1 cellular context compared by ENCODE assay signal in the genomic region with DNA sequence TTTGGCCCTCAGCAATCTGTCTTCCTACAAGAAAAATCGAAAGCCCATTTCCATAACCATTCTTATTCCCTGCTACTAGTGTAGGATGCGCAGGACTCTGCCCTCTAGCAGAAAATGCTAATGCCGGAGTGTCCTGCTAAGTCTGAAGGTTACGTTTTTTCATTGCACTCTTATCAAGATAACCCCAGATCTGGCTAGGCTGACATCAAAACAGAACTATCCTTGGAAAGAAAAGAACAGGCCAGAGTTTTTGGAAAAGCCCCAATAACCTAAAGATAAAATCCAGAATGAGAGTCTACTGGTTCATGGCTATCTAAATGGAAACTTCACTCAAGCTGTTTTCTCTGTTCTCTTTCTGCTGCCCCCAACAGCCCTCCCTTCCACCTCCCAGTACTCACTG.
TF ChIP-seq lines count a peak whose summit lies in the region.

No MANE protein-coding gene starts in this region.

TF ChIP-seq in HepG2, 621 proteins besides CTCF, POLR2A, EP300 and RAD21 (continued from another document):
- TF ChIP-seq, protein P1, sequence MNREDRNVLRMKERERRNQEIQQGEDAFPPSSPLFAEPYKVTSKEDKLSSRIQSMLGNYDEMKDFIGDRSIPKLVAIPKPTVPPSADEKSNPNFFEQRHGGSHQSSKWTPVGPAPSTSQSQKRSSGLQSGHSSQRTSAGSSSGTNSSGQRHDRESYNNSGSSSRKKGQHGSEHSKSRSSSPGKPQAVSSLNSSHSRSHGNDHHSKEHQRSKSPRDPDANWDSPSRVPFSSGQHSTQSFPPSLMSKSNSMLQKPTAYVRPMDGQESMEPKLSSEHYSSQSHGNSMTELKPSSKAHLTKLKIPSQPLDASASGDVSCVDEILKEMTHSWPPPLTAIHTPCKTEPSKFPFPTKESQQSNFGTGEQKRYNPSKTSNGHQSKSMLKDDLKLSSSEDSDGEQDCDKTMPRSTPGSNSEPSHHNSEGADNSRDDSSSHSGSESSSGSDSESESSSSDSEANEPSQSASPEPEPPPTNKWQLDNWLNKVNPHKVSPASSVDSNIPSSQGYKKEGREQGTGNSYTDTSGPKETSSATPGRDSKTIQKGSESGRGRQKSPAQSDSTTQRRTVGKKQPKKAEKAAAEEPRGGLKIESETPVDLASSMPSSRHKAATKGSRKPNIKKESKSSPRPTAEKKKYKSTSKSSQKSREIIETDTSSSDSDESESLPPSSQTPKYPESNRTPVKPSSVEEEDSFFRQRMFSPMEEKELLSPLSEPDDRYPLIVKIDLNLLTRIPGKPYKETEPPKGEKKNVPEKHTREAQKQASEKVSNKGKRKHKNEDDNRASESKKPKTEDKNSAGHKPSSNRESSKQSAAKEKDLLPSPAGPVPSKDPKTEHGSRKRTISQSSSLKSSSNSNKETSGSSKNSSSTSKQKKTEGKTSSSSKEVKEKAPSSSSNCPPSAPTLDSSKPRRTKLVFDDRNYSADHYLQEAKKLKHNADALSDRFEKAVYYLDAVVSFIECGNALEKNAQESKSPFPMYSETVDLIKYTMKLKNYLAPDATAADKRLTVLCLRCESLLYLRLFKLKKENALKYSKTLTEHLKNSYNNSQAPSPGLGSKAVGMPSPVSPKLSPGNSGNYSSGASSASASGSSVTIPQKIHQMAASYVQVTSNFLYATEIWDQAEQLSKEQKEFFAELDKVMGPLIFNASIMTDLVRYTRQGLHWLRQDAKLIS (CRISPR knock-in tag; IDR thresholded peaks at IDR 0.05), result no peak
